ENCODE assay signal across 14 cellular contexts in genomic region chr11:109424893-109425292, GRCh38. TPM values are rescaled to one million over a fixed set of nuclear protein-coding genes. Genes with fewer than 3 reads are reported as not detected.
A peak's percentile ranks its signal among the peaks of the same experiment; 100 is the strongest.
DNase-seq lines count a peak whose midpoint lies in the region; ATAC-seq and TF ChIP-seq lines count a peak whose summit lies in the region.
"Had no signal": no experiment of that assay in that cellular context is flagged by ENCODE, and none has a peak within 500 bp of the region (broad histone marks: within the 10 kb centered on the region; RNA-seq: fewer than 3 reads in every experiment).

No MANE protein-coding gene starts in this region.

- intact Hi-C loops in MCF 10A (cut with micrococcal nuclease) (loop anchor here (5.0 kb wide), 1 partner anchor 272 kb away; no protein-coding TSS in a partner anchor), breast epithelium (cut with DNase I; ENCODE audit: low total_unique reads) (no loop called here), upper lobe of right lung (cut with DNase I) (no loop called here), thyroid gland (cut with DNase I) (no loop called here)

- no peak overlapping the region for H3K4me3 Mint-ChIP-seq in MCF 10A (ENCODE audit: unreplicated experiment)
- no peak overlapping the region for H3K4me3 Mint-ChIP-seq in CD8-positive, alpha-beta memory T cell

- WGBS in thyroid gland, 2 donors: 4 to 8% methylated on average over 10 of the region's 10 CpGs

- H3K4me1 ChIP-seq in breast epithelium (peaks cover 0 to 8% of the 10 kb centered on the region in 2 donors), upper lobe of right lung (no peaks in the 10 kb centered on the region), thyroid gland (no peaks in the 10 kb centered on the region)
- H3K4me1 ChIP-seq in CD8-positive, alpha-beta memory T cell (ENCODE audit: insufficient read depth, low read length): no peaks in the 10 kb centered on the region

- H3K27me3 ChIP-seq in breast epithelium (peaks cover 0 to 34% of the 10 kb centered on the region in 2 donors), upper lobe of right lung (peaks cover 44% of the 10 kb centered on the region), thyroid gland (no peaks in the 10 kb centered on the region)
- H3K27me3 ChIP-seq in CD8-positive, alpha-beta memory T cell (ENCODE audit: insufficient read depth, low read length, poor library complexity, severe bottlenecking): no peaks in the 10 kb centered on the region

- no peak overlapping the region for H3K27ac Mint-ChIP-seq in MCF 10A (ENCODE audit: low read depth, unreplicated experiment)
- H3K27ac Mint-ChIP-seq in CD8-positive, alpha-beta memory T cell: no peak overlapping the region

- ATAC-seq in upper lobe of right lung: no peak

- no peak for TF ChIP-seq CTCF in MCF 10A (IDR thresholded peaks at IDR 0.05; ENCODE audit: unreplicated experiment)
- no peak for TF ChIP-seq CTCF in breast epithelium (IDR thresholded peaks at IDR 0.05)
- no peak for TF ChIP-seq CTCF in RWPE1 (conservative IDR thresholded peaks at IDR 0.05; ENCODE audit: low read depth)
- TF ChIP-seq CTCF in upper lobe of right lung (IDR thresholded peaks at IDR 0.05): no peak
- no peak for TF ChIP-seq CTCF in thyroid gland (IDR thresholded peaks at IDR 0.05)

- H3K9me3 Mint-ChIP-seq in MCF 10A (ENCODE audit: unreplicated experiment): no peaks in the 10 kb centered on the region
- H3K9me3 Mint-ChIP-seq in CD8-positive, alpha-beta memory T cell: peaks cover 0 to 15% (median 7%) of the 10 kb centered on the region in 5 donors

- H3K36me3 ChIP-seq in breast epithelium: no peaks in the 10 kb centered on the region
- H3K36me3 ChIP-seq in upper lobe of right lung: no peaks in the 10 kb centered on the region
- H3K36me3 ChIP-seq in thyroid gland: no peaks in the 10 kb centered on the region
- H3K36me3 ChIP-seq in CD8-positive, alpha-beta memory T cell (ENCODE audit: insufficient read depth, low read length): no peaks in the 10 kb centered on the region

- DNase-seq in MCF 10A (ENCODE audit: unreplicated experiment): peak; percentile 54
- DNase-seq in breast epithelium (ENCODE audit: low spot score in 2 of 2): no peak
- peak; percentile 26 for DNase-seq in RWPE1 (ENCODE audit: low spot score)
- DNase-seq in iPS DF 4.7 (ENCODE audit: extremely low read depth, low spot score): peak; percentile 53
- peak; percentile 66 for DNase-seq in upper lobe of right lung
- DNase-seq in thyroid gland: no peak
- no peak for DNase-seq in NCI-H2081 (lab: John Stamatoyannopoulos, UW)
- DNase-seq in CD8-positive, alpha-beta memory T cell: no peak
- DNase-seq: activated effector memory CD4-positive, alpha-beta T cell treated with anti-CD3 and anti-CD28 coated beads, Interleukin-2, amount 50 U/mL, for 16 hours; GF-D8; NCI-H2171; substantia nigra had no signal

- CTCF ChIA-PET in MCF 10A (lab: Yijun Ruan, JAX): no interaction called here
- CTCF ChIA-PET in RWPE1 (lab: Yijun Ruan, JAX): interaction anchor here (0.7 kb wide), 1 partner anchor 547 kb away, joined by 3 read pairs; no protein-coding TSS in a partner anchor
- CTCF ChIA-PET in CD8-positive, alpha-beta memory T cell (lab: Charles Lee): no interaction called here

- no peaks in the 10 kb centered on the region for H3K36me3 Mint-ChIP-seq in MCF 10A (ENCODE audit: insufficient read depth, unreplicated experiment)
- no peaks in the 10 kb centered on the region for H3K36me3 Mint-ChIP-seq in CD8-positive, alpha-beta memory T cell

- H3K27ac ChIP-seq in breast epithelium (no peak overlapping the region), RWPE1 (no peak overlapping the region), upper lobe of right lung (no peak overlapping the region), thyroid gland (no peak overlapping the region)
- no peak overlapping the region for H3K27ac ChIP-seq in CD8-positive, alpha-beta memory T cell (ENCODE audit: low read depth, low read length)

- H3K4me1 Mint-ChIP-seq in MCF 10A (ENCODE audit: insufficient read depth, unreplicated experiment): peaks cover 8% of the 10 kb centered on the region
- H3K4me1 Mint-ChIP-seq in CD8-positive, alpha-beta memory T cell: no peaks in the 10 kb centered on the region

- H3K4me3 ChIP-seq in breast epithelium: no peak overlapping the region
- no peak overlapping the region for H3K4me3 ChIP-seq in upper lobe of right lung
- H3K4me3 ChIP-seq in thyroid gland (replicated peaks in 1 of 3): no peak overlapping the region
- no peak overlapping the region for H3K4me3 ChIP-seq in CD8-positive, alpha-beta memory T cell (ENCODE audit: low read length)

- H3K9me3 ChIP-seq in breast epithelium (no peaks in the 10 kb centered on the region), upper lobe of right lung (no peaks in the 10 kb centered on the region), thyroid gland (no peaks in the 10 kb centered on the region)
- no peaks in the 10 kb centered on the region for H3K9me3 ChIP-seq in CD8-positive, alpha-beta memory T cell (ENCODE audit: low read length)

- POLR2A ChIA-PET in MCF 10A (lab: Yijun Ruan, JAX) (no interaction called here), RWPE1 (lab: Yijun Ruan, JAX; ENCODE audit: low non-redundant PET) (no interaction called here)
- POLR2A ChIA-PET in CD8-positive, alpha-beta memory T cell (lab: Charles Lee): no interaction called here

- no TSS peak for BruUV-seq in MCF 10A (replicated peaks; lab: Mats Ljungman, UMichigan)

- peaks cover 35% of the 10 kb centered on the region for H3K27me3 Mint-ChIP-seq in MCF 10A (ENCODE audit: insufficient read depth, unreplicated experiment)
- H3K27me3 Mint-ChIP-seq in CD8-positive, alpha-beta memory T cell: peaks cover 17 to 29% of the 10 kb centered on the region in 2 donors

- TF ChIP-seq POLR2A in breast epithelium (IDR thresholded peaks at IDR 0.05) (no peak), thyroid gland (IDR thresholded peaks at IDR 0.05) (no peak)

RNA-seq across cellular contexts. Expression of gene C11orf87, which starts 2.9 kb away (rescaled TPM):
- not detected in 2 replicates for total RNA-seq in MCF 10A (2022)
- total RNA-seq in breast epithelium: under 1 TPM in 1 of 3 donors, not detected in 2; under 0.01 TPM
- 0.35 TPM for total RNA-seq in upper lobe of right lung
- not detected for total RNA-seq in thyroid gland
- not detected for total RNA-seq in CD8-positive, alpha-beta memory T cell
- not detected for polyA plus RNA-seq in CD8-positive, alpha-beta memory T cell
- total RNA-seq: pulmonary artery endothelial cell, RPMI7951 had no signal

Comparison
In these comparisons a context has a peak if more than half of its experiments do, and no peak if none do; other contexts are left out.
1. DNase-seq: peak in MCF 10A (single experiment), RWPE1 (single experiment), iPS DF 4.7 (single experiment) and upper lobe of right lung (single experiment); none in breast epithelium (0 of 2), thyroid gland (0 of 2), NCI-H2081 (0 of 2) and CD8-positive, alpha-beta memory T cell (0 of 5).